Comparison of ENCODE assay signal across 14 cellular contexts in the genomic region with DNA sequence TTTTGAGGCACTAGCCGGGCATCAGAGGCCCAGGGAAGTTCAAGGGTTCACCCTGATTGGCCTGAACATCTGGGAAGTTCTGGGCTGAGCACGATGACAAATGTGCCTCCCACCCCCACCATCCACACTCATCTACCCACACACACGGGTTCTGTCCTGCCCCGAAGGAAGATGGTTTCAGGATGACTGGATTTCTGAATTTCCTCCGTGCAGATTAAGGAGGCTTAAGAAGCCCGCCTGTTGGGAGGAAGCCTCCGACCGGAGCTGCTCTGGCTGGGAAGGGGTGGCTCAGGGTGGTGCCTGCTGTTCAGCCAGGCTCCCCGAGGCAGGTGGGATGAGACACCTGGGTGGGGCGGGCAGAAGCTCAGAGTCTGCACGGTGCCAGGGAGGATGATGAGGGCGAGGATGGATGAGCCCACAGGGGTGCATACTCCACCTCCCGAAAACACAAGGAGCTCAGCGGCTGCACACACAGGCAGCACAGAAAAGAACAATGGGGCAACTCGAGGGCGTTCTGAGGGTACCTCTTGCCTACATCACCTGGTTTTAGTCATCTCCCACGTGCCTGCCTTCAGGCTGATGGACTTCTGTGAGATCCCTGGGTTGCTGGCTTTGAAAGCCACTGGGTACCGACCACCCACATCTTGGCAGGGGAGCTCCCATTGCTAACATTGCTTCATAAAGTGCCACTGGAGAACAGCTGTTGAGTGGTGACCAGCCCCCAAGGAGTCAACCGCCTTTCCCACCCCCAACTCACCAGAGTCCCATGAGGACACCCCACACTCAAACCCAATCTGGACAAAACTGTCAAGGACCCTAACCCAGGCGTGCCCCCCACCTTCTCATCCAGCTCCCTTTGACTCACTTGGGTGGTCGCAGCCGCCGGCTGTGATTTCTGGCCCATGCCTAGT. TPM values are rescaled to one million over a fixed set of nuclear protein-coding genes. Genes with fewer than 3 reads are reported as not detected.
A peak's percentile ranks its signal among the peaks of the same experiment; 100 is the strongest.
DNase-seq lines count a peak whose midpoint lies in the region; ATAC-seq, FAIRE-seq and TF ChIP-seq lines count a peak whose summit lies in the region.
"Had no signal": no experiment of that assay in that cellular context is flagged by ENCODE, and none has a peak within 500 bp of the region (broad histone marks: within the 10 kb centered on the region; RNA-seq: fewer than 3 reads in every experiment).

No MANE protein-coding gene starts in this region.

- peaks cover 73% of the 10 kb centered on the region for H3K4me1 ChIP-seq in HepG2 (ENCODE audit: insufficient read depth, low read length)
- peaks cover 35% of the 10 kb centered on the region for H3K4me1 ChIP-seq in CD8-positive, alpha-beta memory T cell (ENCODE audit: insufficient read depth, low read length)

- TF ChIP-seq CTCF in AG04450 (IDR thresholded peaks at IDR 0.05; ENCODE audit: low read depth, low read length) (no peak), HepG2 (CRISPR knock-in tag; IDR thresholded peaks at IDR 0.05) (no peak)

- H3K9me3 ChIP-seq in AG04450 (ENCODE audit: control insufficient read depth, insufficient read depth, low read length) (peaks cover 3% of the 10 kb centered on the region; the same call in 1 of the 2 replicates), HepG2 (ENCODE audit: low read length) (no peaks in the 10 kb centered on the region)
- no peaks in the 10 kb centered on the region for H3K9me3 ChIP-seq in CD8-positive, alpha-beta memory T cell (ENCODE audit: low read length)
- H3K9me3 ChIP-seq: ascending aorta, upper lobe of left lung had no signal

- H3K27me3 ChIP-seq in AG04450 (ENCODE audit: control insufficient read depth, insufficient read depth, low read length): no peaks in the 10 kb centered on the region
- no peaks in the 10 kb centered on the region; a peak in 1 of 5 replicates for H3K27me3 ChIP-seq in HepG2 (ENCODE audit: control insufficient read depth in 1 of 2, insufficient read depth in 2 of 2, low read length in 2 of 2)
- no peaks in the 10 kb centered on the region for H3K27me3 ChIP-seq in CD8-positive, alpha-beta memory T cell (ENCODE audit: insufficient read depth, low read length, poor library complexity, severe bottlenecking)
- H3K27me3 ChIP-seq: ascending aorta, upper lobe of left lung had no signal

- CTCF ChIA-PET in AG04450 (lab: Charles Lee): interaction anchor here (0.6 kb wide), 1 partner anchor 739 kb away, joined by 4 read pairs; no protein-coding TSS in a partner anchor
- CTCF ChIA-PET in HepG2 (lab: Yijun Ruan, JAX; ENCODE audit: low intra/inter-chr PET ratio, low total read pairs): no interaction called here
- CTCF ChIA-PET in CD8-positive, alpha-beta memory T cell (lab: Charles Lee): interaction anchor here (1.9 kb wide), 1 partner anchor 57 kb away, joined by 6 read pairs; no protein-coding TSS in a partner anchor

- H3K4me3 Mint-ChIP-seq in CD8-positive, alpha-beta memory T cell: no peak overlapping the region

- no peaks in the 10 kb centered on the region for H3K9me3 Mint-ChIP-seq in CD8-positive, alpha-beta memory T cell

- intact Hi-C loops in HepG2 (cut with micrococcal nuclease; ENCODE audit: unreplicated experiment): no loop called here

- peak overlapping the region in 1 of 8 donors; percentile 96 for H3K27ac Mint-ChIP-seq in CD8-positive, alpha-beta memory T cell

- peaks cover 3% of the 10 kb centered on the region in 2 donors for H3K27me3 Mint-ChIP-seq in CD8-positive, alpha-beta memory T cell

- ATAC-seq in HepG2: no peak
- ATAC-seq in HG02885 (IDR thresholded peaks at IDR 0.05; ENCODE audit: poor library complexity, unreplicated experiment): no peak

- H3K4me1 Mint-ChIP-seq in CD8-positive, alpha-beta memory T cell: peaks cover 14 to 21% (median 20%) of the 10 kb centered on the region in 3 donors

- H3K36me3 ChIP-seq in HepG2 (replicated peaks in 1 of 2; ENCODE audit: control insufficient read depth in 1 of 2, insufficient read depth in 2 of 2, low read length in 2 of 2): no peaks in the 10 kb centered on the region
- no peaks in the 10 kb centered on the region for H3K36me3 ChIP-seq in CD8-positive, alpha-beta memory T cell (ENCODE audit: insufficient read depth, low read length)
- H3K36me3 ChIP-seq: ascending aorta, upper lobe of left lung had no signal

- no peaks in the 10 kb centered on the region for H3K79me2 ChIP-seq in HepG2 (ENCODE audit: insufficient read depth, low read length)

- peaks cover 0 to 15% (median 0%) of the 10 kb centered on the region in 3 donors for H3K36me3 Mint-ChIP-seq in CD8-positive, alpha-beta memory T cell

- H3K4me2 ChIP-seq in HepG2 (ENCODE audit: low read depth, low read length): no peak overlapping the region

- no peak overlapping the region for H2AFZ ChIP-seq in HepG2 (ENCODE audit: low read length)

- H3K27ac ChIP-seq in AG04450 (ENCODE audit: low read depth, low read length) (peak overlapping the region; percentile 39), HepG2 (ENCODE audit: extremely low read length, insufficient read depth, low read length) (no peak overlapping the region)
- no peak overlapping the region for H3K27ac ChIP-seq in CD8-positive, alpha-beta memory T cell (ENCODE audit: low read depth, low read length)
- H3K27ac ChIP-seq: ascending aorta, upper lobe of left lung had no signal

- TF ChIP-seq POLR2A in HepG2 (IDR thresholded peaks at IDR 0.05; ENCODE audit: insufficient read depth in 1 of 2, low read depth in 2 of 2, low read length in 2 of 2): no peak

- TF ChIP-seq EP300 in HepG2 (IDR thresholded peaks at IDR 0.05; ENCODE audit: low read depth in 2 of 2, low read length in 2 of 2) (no peak), HepG2 (CRISPR knock-in tag; IDR thresholded peaks at IDR 0.05; ENCODE audit: borderline replicate concordance) (no peak)

- no peak for TF ChIP-seq RAD21 in HepG2 (CRISPR knock-in tag; IDR thresholded peaks at IDR 0.05)

- no TSS peak for BruUV-seq in HepG2 (replicated peaks; lab: Mats Ljungman, UMichigan)

- H4K20me1 ChIP-seq in HepG2 (ENCODE audit: insufficient read depth, low read length): no peaks in the 10 kb centered on the region

- in situ Hi-C loops in HepG2 (cut with HindIII; ENCODE audit: extremely low pct_ligation_motif_present, low pct_unique_long_range_greater_than_20kb): no loop called here

- WGBS in HepG2 (ENCODE audit: low lambda C conversion rate): 68% methylated on average over 18 of the region's 23 CpGs

- POLR2A ChIA-PET in AG04450 (lab: Yijun Ruan, JAX): interaction anchor here (1.6 kb wide), 1 partner anchor 17 kb away, joined by 4 read pairs; no protein-coding TSS in a partner anchor
- POLR2A ChIA-PET in HepG2 (lab: Yijun Ruan, JAX): interaction anchor here (0.8 to 1.7 kb wide), 3 partner anchors 17 to 118 kb away, joined by 3 to 9 read pairs (median 3); no protein-coding TSS in a partner anchor
- POLR2A ChIA-PET in CD8-positive, alpha-beta memory T cell (lab: Charles Lee): no interaction called here

- no peak overlapping the region for H3K4me3 ChIP-seq in AG04450 (ENCODE audit: low read depth, low read length)
- no peak overlapping the region for H3K4me3 ChIP-seq in HepG2 (replicated peaks in 1 of 3; ENCODE audit: insufficient read depth in 1 of 3, low read depth in 2 of 3, low read length in 3 of 3)
- no peak overlapping the region for H3K4me3 ChIP-seq in CD8-positive, alpha-beta memory T cell (ENCODE audit: low read length)
- H3K4me3 ChIP-seq: ascending aorta, upper lobe of left lung had no signal

- DNase-seq in AG04450 (ENCODE audit: low read depth, low spot score) (peak; percentile 51), GM04504 (ENCODE audit: low read depth) (peak; percentile 70), amniotic epithelial cell (ENCODE audit: low read depth) (peak; percentile 91), HepG2 (ENCODE audit: low spot score) (no peak), GOT3 (lab: John Stamatoyannopoulos, UW) (no peak), GM19238 (ENCODE audit: insufficient read length, low spot score) (no peak)
- no peak for DNase-seq in CD8-positive, alpha-beta memory T cell
- DNase-seq: DMS79 treated with DMSO at 0.1 percent for 48 hours, foreskin melanocyte, NCI-H510A had no signal

- no peak overlapping the region for H3K9ac ChIP-seq in HepG2 (ENCODE audit: insufficient read depth, low read depth, low read length)

- no peak for FAIRE-seq in HepG2 (lab: Jason Lieb, UNC)
- FAIRE-seq: TTC549 had no signal

TF ChIP-seq in HepG2, 621 proteins besides CTCF, POLR2A, EP300 and RAD21 (continues in another document):
- no peak for TF ChIP-seq SP2 (CRISPR knock-in tag; IDR thresholded peaks at IDR 0.05)
- TF ChIP-seq CHD4 (IDR thresholded peaks at IDR 0.05; ENCODE audit: borderline replicate concordance, low read length): no peak
- TF ChIP-seq ZNF75D (CRISPR knock-in tag; IDR thresholded peaks at IDR 0.05; ENCODE audit: borderline replicate concordance): 0 out of 2 replicates have a peak, but pooled peaks have one; percentile 23
- no peak for TF ChIP-seq KLF13 (CRISPR knock-in tag; IDR thresholded peaks at IDR 0.05)
- TF ChIP-seq ZNF570 (CRISPR knock-in tag; IDR thresholded peaks at IDR 0.05; ENCODE audit: borderline replicate concordance): no peak
- TF ChIP-seq TMF1 (CRISPR knock-in tag; IDR thresholded peaks at IDR 0.05; ENCODE audit: low read depth): no peak

RNA-seq across cellular contexts. Expression of a gene that starts 41.2 kb away (rescaled TPM):
- polyA plus RNA-seq in AG04450 (2011; rRNA removed): not detected in 2 replicates
- polyA minus RNA-seq in AG04450 (2011; rRNA and poly(A)+ RNA removed): not detected in 2 replicates
- not detected in 2 replicates for total RNA-seq in HepG2 (2016; rRNA removed; fragmentation: Illumina TruSeq; extraction: Trizol)
- not detected in 2 replicates for total RNA-seq in HepG2 (2016; cell fraction: cytosol; rRNA removed; fragmentation: Illumina TruSeq; extraction: Trizol; ENCODE audit: low read depth)
- not detected in 2 replicates for total RNA-seq in HepG2 (2016; cell fraction: insoluble cytoplasmic fraction; rRNA removed; fragmentation: Illumina TruSeq; extraction: Trizol)
- not detected in 2 replicates for total RNA-seq in HepG2 (2016; cell fraction: membrane; rRNA removed; fragmentation: Illumina TruSeq; extraction: Trizol)
- total RNA-seq in HepG2 (2016; cell fraction: nucleus; rRNA removed; fragmentation: Illumina TruSeq; extraction: Trizol): not detected in 2 replicates
- polyA plus RNA-seq in HepG2 (2011; rRNA removed): not detected in 2 replicates
- not detected in 2 replicates for polyA plus RNA-seq in HepG2 (2011; cell fraction: cytosol; rRNA removed)
- polyA plus RNA-seq in HepG2 (2011; cell fraction: nucleus; rRNA removed): not detected in 2 replicates
- polyA plus RNA-seq in HepG2 (2012): not detected in 2 replicates
- not detected in 2 replicates for polyA plus RNA-seq in HepG2 (2016; cell fraction: cytosol; fragmentation: Illumina TruSeq; extraction: Trizol; ENCODE audit: low read depth)
- polyA plus RNA-seq in HepG2 (2016; cell fraction: insoluble cytoplasmic fraction; fragmentation: Illumina TruSeq; extraction: Trizol; ENCODE audit: low read depth): not detected in 2 replicates
- not detected in 2 replicates for polyA plus RNA-seq in HepG2 (2016; cell fraction: membrane; fragmentation: Illumina TruSeq; extraction: Trizol; ENCODE audit: low read depth)
- not detected in 2 replicates for polyA plus RNA-seq in HepG2 (2016; cell fraction: nucleus; fragmentation: Illumina TruSeq; extraction: Trizol; ENCODE audit: insufficient read depth, low read depth)
- polyA minus RNA-seq in HepG2 (2011; rRNA and poly(A)+ RNA removed; ENCODE audit: low replicate concordance): not detected in 2 replicates
- not detected in 2 replicates for polyA minus RNA-seq in HepG2 (2011; cell fraction: cytosol; rRNA and poly(A)+ RNA removed)
- not detected in 2 replicates for polyA minus RNA-seq in HepG2 (2011; cell fraction: nucleus; rRNA and poly(A)+ RNA removed)
- total RNA-seq in CD8-positive, alpha-beta memory T cell: not detected
- not detected for polyA plus RNA-seq in CD8-positive, alpha-beta memory T cell
- total RNA-seq: ascending aorta, upper lobe of left lung had no signal

Comparison
In these comparisons a context has a peak if more than half of its experiments do, and no peak if none do; other contexts are left out.
1. DNase-seq: peak in AG04450 (single experiment), GM04504 (single experiment) and amniotic epithelial cell (single experiment); none in HepG2 (single experiment), GOT3 (single experiment), GM19238 (single experiment) and CD8-positive, alpha-beta memory T cell (0 of 5).